ENCODE assay signal across 2 cellular contexts in the genomic region with DNA sequence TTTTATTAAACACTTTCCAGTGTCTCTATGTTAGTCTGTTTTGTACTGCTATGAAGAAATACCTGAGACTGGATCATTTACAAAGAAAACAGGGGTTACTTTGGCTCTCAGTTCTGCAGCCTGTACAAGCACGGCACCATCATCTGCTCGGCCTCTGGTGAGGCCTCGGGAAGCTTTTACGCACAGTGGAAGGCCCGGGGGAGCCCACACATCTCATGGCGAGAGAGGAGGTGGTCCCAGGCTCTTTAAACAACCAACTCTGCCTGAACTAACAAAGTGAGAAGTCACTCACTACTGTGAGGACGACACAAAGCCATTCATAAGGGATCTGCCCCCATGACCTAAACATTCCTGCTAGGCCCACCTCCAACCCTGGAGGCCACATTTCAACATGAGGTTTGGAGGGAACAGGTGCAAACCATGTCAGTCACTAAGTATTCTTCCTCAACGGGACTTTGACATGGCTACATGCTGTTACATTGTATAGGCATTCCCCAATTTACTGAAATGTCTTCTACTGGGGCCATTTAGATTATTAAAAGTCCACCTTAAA.
TF ChIP-seq lines count a peak whose summit lies in the region.

No MANE protein-coding gene starts in this region.

TF ChIP-seq in GM23338, 12 proteins besides CTCF, POLR2A, EP300 and RAD21:
- no peak for TF ChIP-seq POLR2AphosphoS5 (IDR thresholded peaks at IDR 0.05; ENCODE audit: low read depth)
- TF ChIP-seq, protein P1, sequence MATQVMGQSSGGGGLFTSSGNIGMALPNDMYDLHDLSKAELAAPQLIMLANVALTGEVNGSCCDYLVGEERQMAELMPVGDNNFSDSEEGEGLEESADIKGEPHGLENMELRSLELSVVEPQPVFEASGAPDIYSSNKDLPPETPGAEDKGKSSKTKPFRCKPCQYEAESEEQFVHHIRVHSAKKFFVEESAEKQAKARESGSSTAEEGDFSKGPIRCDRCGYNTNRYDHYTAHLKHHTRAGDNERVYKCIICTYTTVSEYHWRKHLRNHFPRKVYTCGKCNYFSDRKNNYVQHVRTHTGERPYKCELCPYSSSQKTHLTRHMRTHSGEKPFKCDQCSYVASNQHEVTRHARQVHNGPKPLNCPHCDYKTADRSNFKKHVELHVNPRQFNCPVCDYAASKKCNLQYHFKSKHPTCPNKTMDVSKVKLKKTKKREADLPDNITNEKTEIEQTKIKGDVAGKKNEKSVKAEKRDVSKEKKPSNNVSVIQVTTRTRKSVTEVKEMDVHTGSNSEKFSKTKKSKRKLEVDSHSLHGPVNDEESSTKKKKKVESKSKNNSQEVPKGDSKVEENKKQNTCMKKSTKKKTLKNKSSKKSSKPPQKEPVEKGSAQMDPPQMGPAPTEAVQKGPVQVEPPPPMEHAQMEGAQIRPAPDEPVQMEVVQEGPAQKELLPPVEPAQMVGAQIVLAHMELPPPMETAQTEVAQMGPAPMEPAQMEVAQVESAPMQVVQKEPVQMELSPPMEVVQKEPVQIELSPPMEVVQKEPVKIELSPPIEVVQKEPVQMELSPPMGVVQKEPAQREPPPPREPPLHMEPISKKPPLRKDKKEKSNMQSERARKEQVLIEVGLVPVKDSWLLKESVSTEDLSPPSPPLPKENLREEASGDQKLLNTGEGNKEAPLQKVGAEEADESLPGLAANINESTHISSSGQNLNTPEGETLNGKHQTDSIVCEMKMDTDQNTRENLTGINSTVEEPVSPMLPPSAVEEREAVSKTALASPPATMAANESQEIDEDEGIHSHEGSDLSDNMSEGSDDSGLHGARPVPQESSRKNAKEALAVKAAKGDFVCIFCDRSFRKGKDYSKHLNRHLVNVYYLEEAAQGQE (IDR thresholded peaks at IDR 0.05; ENCODE audit: unreplicated experiment), result no peak
- no peak for TF ChIP-seq EZH2phosphoT487 (IDR thresholded peaks at IDR 0.05; ENCODE audit: unreplicated experiment)

TF ChIP-seq in K562, 482 proteins besides CTCF, POLR2A, EP300 and RAD21:
- TF ChIP-seq HNRNPL (IDR thresholded peaks at IDR 0.05; ENCODE audit: low read depth, low read length) (no peak), YY1 (IDR thresholded peaks at IDR 0.05; ENCODE audit: borderline replicate concordance in 1 of 3, control insufficient read depth in 1 of 3, extremely low read depth in 1 of 3, insufficient read depth in 3 of 3, insufficient read length in 1 of 3, insufficient replicate concordance in 2 of 3, low read depth in 1 of 3, low read length in 2 of 3) (no peak)
